In genomic region chr5:115641948-115642347, GRCh38 we compare ENCODE assay signal across 1 cellular context.
TF ChIP-seq lines count a peak whose summit lies in the region.

No MANE protein-coding gene starts in this region.

TF ChIP-seq in HCT116, 20 proteins besides CTCF, POLR2A, EP300 and RAD21 (continued from another document):
- TF ChIP-seq ZFX (IDR thresholded peaks at IDR 0.05), result no peak
- TF ChIP-seq CBX3 (IDR thresholded peaks at IDR 0.05; ENCODE audit: low read depth), result no peak
- TF ChIP-seq SIN3A (IDR thresholded peaks at IDR 0.05; ENCODE audit: low read depth), result no peak
